In genomic region chr5:80672140-80672736, GRCh38 we compare ENCODE assay signal across 8 cellular contexts. TPM values are rescaled to one million over a fixed set of nuclear protein-coding genes. Genes with fewer than 3 reads are reported as not detected.
A peak's percentile ranks its signal among the peaks of the same experiment; 100 is the strongest.
DNase-seq lines count a peak whose midpoint lies in the region; ATAC-seq and TF ChIP-seq lines count a peak whose summit lies in the region.

No MANE protein-coding gene starts in this region.

- H3K4me2 ChIP-seq in Loucy (ENCODE audit: low read depth, low read length, poor library complexity, severe bottlenecking) = no peak overlapping the region
- no peak overlapping the region for H3K4me2 ChIP-seq in SK-N-SH

- peak; percentile 75 for TF ChIP-seq RAD21 in SK-N-SH (IDR thresholded peaks at IDR 0.05; ENCODE audit: low read length)

- no peak for TF ChIP-seq EP300 in SK-N-SH (IDR thresholded peaks at IDR 0.05; ENCODE audit: borderline replicate concordance in 1 of 2, low read depth in 1 of 2, low read length in 1 of 2)

- no peaks in the 10 kb centered on the region for H3K9me3 Mint-ChIP-seq in activated naive CD4-positive, alpha-beta T cell treated with anti-CD3 and anti-CD28 coated beads, Interleukin-2, amount 10 ng/mL, durations not matched to agents 7 days and 5 days

- H3K9me3 ChIP-seq in Loucy (ENCODE audit: insufficient read depth, low read depth, low read length) = no peaks in the 10 kb centered on the region
- no peaks in the 10 kb centered on the region for H3K9me3 ChIP-seq in SK-N-SH

- 3% methylated on average over 7 of the region's 7 CpGs for WGBS in SK-N-SH (ENCODE audit: low lambda C conversion rate)

- no peak overlapping the region for H3K4me3 ChIP-seq in Loucy (ENCODE audit: low read length, poor library complexity, severe bottlenecking)
- no peak overlapping the region; a peak in 1 of 4 replicates for H3K4me3 ChIP-seq in SK-N-SH (ENCODE audit: low read depth in 2 of 2, low read length in 1 of 2)

- H3K36me3 ChIP-seq in Loucy (ENCODE audit: insufficient read depth, low read length) = peaks cover 70% of the 10 kb centered on the region
- peaks cover 43 to 69% of the 10 kb centered on the region in 2 experiments for H3K36me3 ChIP-seq in SK-N-SH (replicated peaks in 1 of 2; ENCODE audit: control insufficient read depth in 1 of 2, insufficient read depth in 2 of 2, low read length in 1 of 2)

- H2AFZ ChIP-seq in Loucy (ENCODE audit: low read length) (no peak overlapping the region), SK-N-SH (ENCODE audit: low read depth) (no peak overlapping the region)

- DNase-seq in NCI-H510A treated with DMSO at 0.1 percent for 48 hours (lab: John Stamatoyannopoulos, UW) (peak; percentile 64), NCI-H510A (lab: John Stamatoyannopoulos, UW) (no peak), SK-N-SH (peak; percentile 69), globus pallidus (ENCODE audit: low spot score) (peak; percentile 63), posterior vena cava (ENCODE audit: low spot score) (peak; percentile 86)
- DNase-seq in activated naive CD4-positive, alpha-beta T cell treated with anti-CD3 and anti-CD28 coated beads, Interleukin-2, amount 10 ng/mL, durations not matched to agents 7 days and 5 days = peak; percentile 82

- H3F3A ChIP-seq in Loucy (ENCODE audit: low read depth) (peaks cover 5% of the 10 kb centered on the region; the same call in 1 of the 2 replicates), SK-N-SH (replicated peaks; ENCODE audit: insufficient read depth) (peaks cover 5% of the 10 kb centered on the region)

- no peaks in the 10 kb centered on the region; the same call in 1 of the 2 replicates for H3K79me2 ChIP-seq in Loucy (ENCODE audit: insufficient read depth, low read length)
- no peaks in the 10 kb centered on the region for H3K79me2 ChIP-seq in SK-N-SH (ENCODE audit: insufficient read depth)

- no peak overlapping the region for H3K4me3 Mint-ChIP-seq in activated naive CD4-positive, alpha-beta T cell treated with anti-CD3 and anti-CD28 coated beads, Interleukin-2, amount 10 ng/mL, durations not matched to agents 7 days and 5 days

- POLR2A ChIA-PET in SK-N-SH (lab: Yijun Ruan, JAX) = no interaction called here

- peaks cover 49% of the 10 kb centered on the region for H3K36me3 Mint-ChIP-seq in activated naive CD4-positive, alpha-beta T cell treated with anti-CD3 and anti-CD28 coated beads, Interleukin-2, amount 10 ng/mL, durations not matched to agents 7 days and 5 days

- peaks cover 4% of the 10 kb centered on the region for H3K4me1 Mint-ChIP-seq in activated naive CD4-positive, alpha-beta T cell treated with anti-CD3 and anti-CD28 coated beads, Interleukin-2, amount 10 ng/mL, durations not matched to agents 7 days and 5 days

- H3K27me3 ChIP-seq in Loucy (ENCODE audit: insufficient read depth, low read length, poor library complexity, severe bottlenecking) (no peaks in the 10 kb centered on the region), SK-N-SH (ENCODE audit: insufficient read depth) (no peaks in the 10 kb centered on the region)

- H4K20me1 ChIP-seq in Loucy (ENCODE audit: insufficient read depth, low read length, poor library complexity, severe bottlenecking) (peaks cover 5% of the 10 kb centered on the region), SK-N-SH (ENCODE audit: insufficient read depth) (no peaks in the 10 kb centered on the region)

- no peaks in the 10 kb centered on the region for H3K27me3 Mint-ChIP-seq in activated naive CD4-positive, alpha-beta T cell treated with anti-CD3 and anti-CD28 coated beads, Interleukin-2, amount 10 ng/mL, durations not matched to agents 7 days and 5 days

- H3K9me2 ChIP-seq in Loucy (replicated peaks; ENCODE audit: low read depth, low read length) (no peaks in the 10 kb centered on the region), SK-N-SH (no peaks in the 10 kb centered on the region)

- intact Hi-C loops in posterior vena cava (cut with DNase I) = no loop called here

- H3K27ac Mint-ChIP-seq in activated naive CD4-positive, alpha-beta T cell treated with anti-CD3 and anti-CD28 coated beads, Interleukin-2, amount 10 ng/mL, durations not matched to agents 7 days and 5 days = no peak overlapping the region

- TF ChIP-seq CTCF in Loucy (conservative IDR thresholded peaks at IDR 0.05; ENCODE audit: low read length) (peak; percentile 85), SK-N-SH (IDR thresholded peaks at IDR 0.05) (peak; percentile 84)

- H3K4me1 ChIP-seq in Loucy (ENCODE audit: insufficient read depth, low read length, poor library complexity, severe bottlenecking) (peaks cover 5% of the 10 kb centered on the region), SK-N-SH (ENCODE audit: control insufficient read depth in 1 of 2, insufficient read depth in 2 of 2, low read depth in 1 of 2, low read length in 1 of 2) (peaks cover 0 to 5% of the 10 kb centered on the region in 2 experiments; a peak in 2 of 4 replicates)

- H3K9ac ChIP-seq in Loucy (ENCODE audit: low read depth, low read length, poor library complexity, severe bottlenecking) = no peak overlapping the region
- no peak overlapping the region for H3K9ac ChIP-seq in SK-N-SH

- no peak for ATAC-seq in GM19452 (IDR thresholded peaks at IDR 0.05; ENCODE audit: unreplicated experiment)

- no peak overlapping the region for H3K27ac ChIP-seq in SK-N-SH (ENCODE audit: low read depth in 2 of 2, low read length in 1 of 2)

- CTCF ChIA-PET in SK-N-SH (lab: Yijun Ruan, JAX) = interaction anchor here (0.6 to 2.0 kb wide), 28 partner anchors 8 to 628 kb away, joined by 3 to 10 read pairs (median 4); partner anchors contain the start of gene FAM151B
- CTCF ChIA-PET in activated naive CD4-positive, alpha-beta T cell treated with anti-CD3 and anti-CD28 coated beads, Interleukin-2, amount 10 ng/mL, durations not matched to agents 7 days and 5 days (lab: Charles Lee) = interaction anchor here (0.6 to 3.9 kb wide), 12 partner anchors 11 to 581 kb away, joined by 3 to 26 read pairs (median 3); no protein-coding TSS in a partner anchor

TF ChIP-seq in SK-N-SH, 30 proteins besides CTCF, POLR2A, EP300 and RAD21:
- TF ChIP-seq SMC3 (IDR thresholded peaks at IDR 0.05; ENCODE audit: low read depth, low read length) (peak; percentile 75), USF1 (IDR thresholded peaks at IDR 0.05; ENCODE audit: borderline replicate concordance, low read depth) (no peak)

RNA-seq across cellular contexts. Expression of gene DHFR, which starts 17.5 kb away (rescaled TPM):
- 16.6 and 18.3 TPM in 2 replicates for polyA plus RNA-seq in SK-N-SH (2012; rRNA removed)
- 20.1 and 21.1 TPM in 2 replicates for polyA plus RNA-seq in SK-N-SH (2012; cell fraction: cytosol; rRNA removed)
- polyA plus RNA-seq in SK-N-SH (2012; cell fraction: nucleus; rRNA removed) = 6.2 and 14.5 TPM in 2 replicates
- total RNA-seq in posterior vena cava = 1 to 10 TPM; 3.6 to 9.3 TPM

RNA-seq across cellular contexts. Expression of gene MSH3, which starts 17.8 kb away (rescaled TPM):
- polyA plus RNA-seq in SK-N-SH (2012; rRNA removed) = 3.5 and 4.7 TPM in 2 replicates
- 5.5 and 6.4 TPM in 2 replicates for polyA plus RNA-seq in SK-N-SH (2012; cell fraction: cytosol; rRNA removed)
- polyA plus RNA-seq in SK-N-SH (2012; cell fraction: nucleus; rRNA removed) = 2.0 and 4.1 TPM in 2 replicates
- 10 to 100 TPM; 12.3 to 13.0 TPM for total RNA-seq in posterior vena cava
